ENCODE assay signal across 8 cellular contexts in the genomic region with DNA sequence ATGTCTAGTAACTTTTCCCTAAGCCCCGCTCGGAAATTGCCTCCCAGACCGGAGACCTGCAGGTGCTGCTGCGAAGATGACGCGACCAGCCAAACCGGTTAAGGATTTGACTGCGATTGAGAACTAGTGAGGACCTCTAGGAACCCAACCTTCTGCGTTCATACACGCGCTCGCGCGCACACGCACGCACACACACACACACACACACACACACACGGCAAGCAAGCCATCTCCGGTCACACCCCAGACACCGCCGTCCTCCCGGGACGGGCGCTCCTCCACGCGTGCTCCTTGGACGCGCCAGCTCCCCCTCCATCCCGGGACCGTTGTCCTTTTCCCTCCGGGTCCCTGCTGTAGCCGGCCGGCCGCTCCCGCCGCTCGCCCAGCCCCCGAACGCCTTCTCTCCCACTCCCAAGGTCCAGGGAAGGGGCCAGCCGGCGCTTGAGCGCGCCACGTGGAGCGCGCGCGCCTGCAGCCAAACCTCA. TPM values are rescaled to one million over a fixed set of nuclear protein-coding genes. Genes with fewer than 3 reads are reported as not detected.
DNase-seq lines count a peak whose midpoint lies in the region; ATAC-seq and TF ChIP-seq lines count a peak whose summit lies in the region.

No MANE protein-coding gene starts in this region.

- peaks cover 9% of the 10 kb centered on the region for H3K27me3 ChIP-seq in HUES48 (ENCODE audit: control insufficient read depth, insufficient read depth, low read length)

- peaks cover 16% of the 10 kb centered on the region for H3K4me1 ChIP-seq in HUES48 (ENCODE audit: control insufficient read depth, insufficient read depth, low read length)

- peak; percentile 59 for ATAC-seq in left colon

- intact Hi-C loops in left colon (cut with DNase I, micrococcal nuclease), result loop anchor here in 1 of 2 donors (5.0 to 10.0 kb wide), 2 partner anchors 64 to 108 kb away; a partner anchor contains a TSS

- H3K4me3 ChIP-seq in HUES48 (ENCODE audit: low read depth, low read length), result peak overlapping the region; percentile 75
- H3K4me3 ChIP-seq in SK-N-MC, result peak overlapping the region; percentile 99
- H3K4me3 ChIP-seq in choroid plexus epithelial cell (ENCODE audit: low read depth, low read length), result peak overlapping the region; percentile 78

- H3K36me3 ChIP-seq in HUES48 (ENCODE audit: control insufficient read depth, insufficient read depth, low read length), result no peaks in the 10 kb centered on the region
- no peaks in the 10 kb centered on the region for H3K36me3 ChIP-seq in SK-N-MC (ENCODE audit: insufficient read depth, low read length)

- no peak overlapping the region for H3K27ac ChIP-seq in HUES48 (ENCODE audit: low read depth, low read length)
- no peak overlapping the region for H3K27ac ChIP-seq in SK-N-MC

- TF ChIP-seq CTCF in choroid plexus epithelial cell (conservative IDR thresholded peaks at IDR 0.05; ENCODE audit: low read depth, low read length), result no peak

- H3K9ac ChIP-seq in HUES48 (ENCODE audit: low read depth, low read length), result peak overlapping the region; percentile 26; the same call in 1 of the 2 replicates
- peak overlapping the region; percentile 75 for H3K9ac ChIP-seq in SK-N-MC (ENCODE audit: insufficient read length)

- DNase-seq in activated gamma-delta T cell treated with anti-CD3 and anti-CD28 coated beads, Interleukin-2, amount 50 U/mL, for 16 hours (ENCODE audit: low read depth), result peak; percentile 1
- DNase-seq in activated gamma-delta T cell (lab: John Stamatoyannopoulos, UW) (no peak), SK-N-MC (ENCODE audit: low read depth, low spot score) (no peak), choroid plexus epithelial cell (ENCODE audit: low read depth) (peak; percentile 53), left colon (peak; percentile 73 to 79), hippocampal formation (lab: John Stamatoyannopoulos, UW) (no peak)
- DNase-seq in stimulated activated CD4-positive, alpha-beta T cell treated with anti-CD3 and anti-CD28 coated beads, Interleukin-4, amount 100 ng/mL, for 1 hour, result peak; percentile 6

- H3K9me3 ChIP-seq in HUES48 (ENCODE audit: control insufficient read depth, insufficient read depth, low read length) (no peaks in the 10 kb centered on the region), SK-N-MC (ENCODE audit: low read depth, low read length) (no peaks in the 10 kb centered on the region)

RNA-seq across cellular contexts. Expression of a gene that starts 1.2 kb away (rescaled TPM):
- total RNA-seq in left colon, result 10 to 100 TPM; 19.4 to 19.8 TPM

RNA-seq across cellular contexts. Expression of a gene that starts 56.9 kb away (rescaled TPM):
- total RNA-seq in left colon, result 100 to 1,000 TPM; 121 to 152 TPM

Comparison
In these comparisons a context has a peak if more than half of its experiments do, and no peak if none do; other contexts are left out.
1. DNase-seq: peak in activated gamma-delta T cell treated with anti-CD3 and anti-CD28 coated beads, Interleukin-2, amount 50 U/mL, for 16 hours (single experiment), choroid plexus epithelial cell (single experiment), left colon (2 of 2) and stimulated activated CD4-positive, alpha-beta T cell treated with anti-CD3 and anti-CD28 coated beads, Interleukin-4, amount 100 ng/mL, for 1 hour (single experiment); none in activated gamma-delta T cell (single experiment), SK-N-MC (single experiment) and hippocampal formation (0 of 2).
2. Peak in every context shown above with its lines, with median percentiles within 50 percentile points of each other: H3K4me3 ChIP-seq.